Comparison of ENCODE assay signal across 10 cellular contexts in genomic region chr1:2520206-2520605, GRCh38. TPM values are rescaled to one million over a fixed set of nuclear protein-coding genes. Genes with fewer than 3 reads are reported as not detected.
"Had no signal": no experiment of that assay in that cellular context is flagged by ENCODE, and none has a peak within 500 bp of the region (broad histone marks: within the 10 kb centered on the region; RNA-seq: fewer than 3 reads in every experiment).

No MANE protein-coding gene starts in this region.

- H3K27ac Mint-ChIP-seq: HFFc6, IgD-negative memory B cell had no signal

- H3K9ac ChIP-seq: GM23248 had no signal

- H3K9me3 Mint-ChIP-seq: HFFc6, IgD-negative memory B cell had no signal

- H3K4me3 Mint-ChIP-seq: HFFc6, IgD-negative memory B cell had no signal

- H3K9me3 ChIP-seq: HAP-1 had no signal

- H2AFZ ChIP-seq: GM23248 had no signal

- H3K27ac ChIP-seq: GM23248 had no signal

- H3K36me3 Mint-ChIP-seq: IgD-negative memory B cell had no signal

- DNase-seq: GM23248, GOT3, H7, HFFc6, KG1 had no signal

- H3K27me3 Mint-ChIP-seq: IgD-negative memory B cell had no signal

- ATAC-seq: HCT116, HepG2 had no signal

- H3K4me3 ChIP-seq: GM23248, HAP-1 had no signal

RNA-seq across cellular contexts. Expression of gene HES5, which starts 9.9 kb away (rescaled TPM):
- total RNA-seq: GM23248, H4, HepG2 had no signal
- polyA plus RNA-seq: GM23248, HepG2, IgD-negative memory B cell had no signal

RNA-seq across cellular contexts. Expression of gene PLCH2, which starts 44.1 kb away (rescaled TPM):
- total RNA-seq: GM23248 had no signal
- polyA plus RNA-seq: GM23248 had no signal
